30 cellular contexts compared by ENCODE assay signal in genomic region chr5:164818440-164818839, GRCh38.
"Had no signal": no experiment of that assay in that cellular context is flagged by ENCODE, and none has a peak within 500 bp of the region (broad histone marks: within the 10 kb centered on the region; RNA-seq: fewer than 3 reads in every experiment).

No MANE protein-coding gene starts in this region.

- H3K36me3 Mint-ChIP-seq: activated CD8-positive, alpha-beta memory T cell treated with anti-CD3 and anti-CD28 coated beads, Interleukin-2, amount 10 ng/mL, durations not matched to agents 7 days and 5 days; activated naive CD8-positive, alpha-beta T cell treated with anti-CD3 and anti-CD28 coated beads, Interleukin-2, amount 10 ng/mL, durations not matched to agents 7 days and 5 days; brain had no signal

- ATAC-seq: activated CD8-positive, alpha-beta memory T cell treated with anti-CD3 and anti-CD28 coated beads, Interleukin-2, amount 10 ng/mL, durations not matched to agents 7 days and 5 days; Panc1 had no signal

- H3K9me3 Mint-ChIP-seq: activated CD4-positive, alpha-beta memory T cell treated with anti-CD3 and anti-CD28 coated beads, Interleukin-2, amount 10 ng/mL, durations not matched to agents 7 days and 5 days; activated naive CD8-positive, alpha-beta T cell treated with anti-CD3 and anti-CD28 coated beads, Interleukin-2, amount 10 ng/mL, durations not matched to agents 7 days and 5 days; brain had no signal

- H3K4me3 Mint-ChIP-seq: activated CD4-positive, alpha-beta memory T cell treated with anti-CD3 and anti-CD28 coated beads, Interleukin-2, amount 10 ng/mL, durations not matched to agents 7 days and 5 days; activated CD8-positive, alpha-beta memory T cell treated with anti-CD3 and anti-CD28 coated beads, Interleukin-2, amount 10 ng/mL, durations not matched to agents 7 days and 5 days; activated naive CD8-positive, alpha-beta T cell treated with anti-CD3 and anti-CD28 coated beads, Interleukin-2, amount 10 ng/mL, durations not matched to agents 7 days and 5 days; brain had no signal

- H3K27ac ChIP-seq: KMS-11, SJCRH30, SK-N-MC, WERI-Rb-1 had no signal

- H3K27ac Mint-ChIP-seq: activated CD4-positive, alpha-beta memory T cell treated with anti-CD3 and anti-CD28 coated beads, Interleukin-2, amount 10 ng/mL, durations not matched to agents 7 days and 5 days; activated CD8-positive, alpha-beta memory T cell treated with anti-CD3 and anti-CD28 coated beads, Interleukin-2, amount 10 ng/mL, durations not matched to agents 7 days and 5 days; activated naive CD8-positive, alpha-beta T cell treated with anti-CD3 and anti-CD28 coated beads, Interleukin-2, amount 10 ng/mL, durations not matched to agents 7 days and 5 days had no signal

- H3K27me3 Mint-ChIP-seq: activated CD4-positive, alpha-beta memory T cell treated with anti-CD3 and anti-CD28 coated beads, Interleukin-2, amount 10 ng/mL, durations not matched to agents 7 days and 5 days; activated CD8-positive, alpha-beta memory T cell treated with anti-CD3 and anti-CD28 coated beads, Interleukin-2, amount 10 ng/mL, durations not matched to agents 7 days and 5 days; activated naive CD8-positive, alpha-beta T cell treated with anti-CD3 and anti-CD28 coated beads, Interleukin-2, amount 10 ng/mL, durations not matched to agents 7 days and 5 days had no signal

- DNase-seq: activated CD4-positive, alpha-beta memory T cell treated with anti-CD3 and anti-CD28 coated beads, Interleukin-2, amount 10 ng/mL, durations not matched to agents 7 days and 5 days; activated CD4-positive, alpha-beta T cell treated with anti-CD3 and anti-CD28 coated beads for 1 hour; activated CD4-positive, alpha-beta T cell treated with anti-CD3 and anti-CD28 coated beads for 48 hours; activated CD4-positive, CD25-positive, alpha-beta regulatory T cell; activated CD8-positive, alpha-beta memory T cell treated with anti-CD3 and anti-CD28 coated beads for 24 hours; activated CD8-positive, alpha-beta memory T cell treated with anti-CD3 and anti-CD28 coated beads, Interleukin-2, amount 10 ng/mL, durations not matched to agents 7 days and 5 days; activated CD8-positive, alpha-beta memory T cell treated with anti-CD3 and anti-CD28 coated beads, Interleukin-2, amount 50 U/mL, for 48 hours; activated effector memory CD4-positive, alpha-beta T cell treated with anti-CD3 and anti-CD28 coated beads, Interleukin-2, amount 50 U/mL, for 16 hours; activated naive CD4-positive, alpha-beta T cell; activated naive CD4-positive, alpha-beta T cell treated with anti-CD3 and anti-CD28 coated beads, Interleukin-2, amount 50 U/mL, for 16 hours; activated naive CD8-positive, alpha-beta T cell treated with anti-CD3 and anti-CD28 coated beads, Interleukin-2, amount 10 ng/mL, durations not matched to agents 7 days and 5 days; activated T-cell treated with anti-CD3 and anti-CD28 coated beads, Interleukin-2, amount 50 U/mL, for 48 hours; amygdala; MM.1S; MV-4-11; NCI-H1092; NCI-H1436 treated with DMSO at 0.1 percent for 48 hours; NCI-H1694 treated with DMSO at 0.1 percent for 48 hours; NCI-H2029; NCI-H345; NCI-H524 treated with DMSO at 0.1 percent for 48 hours; NCI-H82; SHP77; SJCRH30; T1000; WERI-Rb-1 had no signal

- H3K27me3 ChIP-seq: SJCRH30 had no signal

- H3K9me3 ChIP-seq: SJCRH30 had no signal

- H3K4me1 ChIP-seq: SJCRH30 had no signal

- H3K4me2 ChIP-seq: KMS-11 had no signal

- H3K4me3 ChIP-seq: SJCRH30, SK-N-MC had no signal

- H3K9ac ChIP-seq: KMS-11 had no signal

- H3K4me1 Mint-ChIP-seq: activated CD4-positive, alpha-beta memory T cell treated with anti-CD3 and anti-CD28 coated beads, Interleukin-2, amount 10 ng/mL, durations not matched to agents 7 days and 5 days; activated CD8-positive, alpha-beta memory T cell treated with anti-CD3 and anti-CD28 coated beads, Interleukin-2, amount 10 ng/mL, durations not matched to agents 7 days and 5 days; activated naive CD8-positive, alpha-beta T cell treated with anti-CD3 and anti-CD28 coated beads, Interleukin-2, amount 10 ng/mL, durations not matched to agents 7 days and 5 days had no signal

- H3K36me3 ChIP-seq: SJCRH30, WERI-Rb-1 had no signal
